Comparison of ENCODE assay signal across 22 cellular contexts in genomic region chr11:113034591-113034990, GRCh38.
"Had no signal": no experiment of that assay in that cellular context is flagged by ENCODE, and none has a peak within 500 bp of the region (broad histone marks: within the 10 kb centered on the region; RNA-seq: fewer than 3 reads in every experiment).

No MANE protein-coding gene starts in this region.

- H3K27me3 ChIP-seq: breast epithelium, heart right ventricle, thyroid gland had no signal

- H3K9me3 Mint-ChIP-seq: activated T-helper 2 cell treated with anti-CD3 and anti-CD28 coated beads, Interferon-gamma antibody, Interleukin-2, Interleukin-4, amounts not matched to agents 10 μg/mL and 5 μg/mL and 100 μg/mL, durations not matched to agents 14 hours and 24 hours and 36 hours; stimulated activated naive CD8-positive, alpha-beta T cell treated with anti-CD3 and anti-CD28 coated beads, Interleukin-15, Interleukin-2, amounts not matched to agents 100 ng/mL and 50 ng/mL, for 24 hours had no signal

- H3K4me1 Mint-ChIP-seq: activated naive CD8-positive, alpha-beta T cell treated with anti-CD3 and anti-CD28 coated beads for 36 hours; endodermal cell had no signal

- H3K27ac Mint-ChIP-seq: activated naive CD8-positive, alpha-beta T cell treated with anti-CD3 and anti-CD28 coated beads for 36 hours; activated T-helper 2 cell treated with anti-CD3 and anti-CD28 coated beads, Interferon-gamma antibody, Interleukin-2, Interleukin-4, amounts not matched to agents 10 μg/mL and 5 μg/mL and 100 μg/mL, durations not matched to agents 14 hours and 24 hours and 36 hours; endodermal cell; naive thymus-derived CD4-positive, alpha-beta T cell; stimulated activated naive CD8-positive, alpha-beta T cell treated with anti-CD3 and anti-CD28 coated beads, Interleukin-15, Interleukin-2, amounts not matched to agents 100 ng/mL and 50 ng/mL, for 24 hours had no signal

- H3K36me3 Mint-ChIP-seq: activated naive CD8-positive, alpha-beta T cell treated with anti-CD3 and anti-CD28 coated beads for 36 hours; naive thymus-derived CD4-positive, alpha-beta T cell had no signal

- H3K4me3 Mint-ChIP-seq: activated naive CD8-positive, alpha-beta T cell treated with anti-CD3 and anti-CD28 coated beads for 36 hours; activated T-cell treated with anti-CD3 and anti-CD28 coated beads, Interleukin-2, amount 50 U/mL, for 4 hours; endodermal cell; naive thymus-derived CD4-positive, alpha-beta T cell; stimulated activated naive CD8-positive, alpha-beta T cell treated with anti-CD3 and anti-CD28 coated beads, Interleukin-15, Interleukin-2, amounts not matched to agents 100 ng/mL and 50 ng/mL, for 24 hours had no signal

- H3K27ac ChIP-seq: breast epithelium, coronary artery, heart right ventricle, prostate gland, thyroid gland had no signal

- DNase-seq: activated CD4-positive, alpha-beta T cell treated with anti-CD3 and anti-CD28 coated beads for 1 hour; activated CD4-positive, alpha-beta T cell treated with anti-CD3 and anti-CD28 coated beads, Interleukin-2, amount 50 U/mL, for 48 hours; activated CD8-positive, alpha-beta memory T cell treated with anti-CD3 and anti-CD28 coated beads, Interleukin-2, amount 50 U/mL, for 48 hours; activated naive CD4-positive, alpha-beta T cell treated with Interleukin-2 at 50 U/mL for 16 hours; activated naive CD8-positive, alpha-beta T cell treated with anti-CD3 and anti-CD28 coated beads for 36 hours; activated T-cell treated with anti-CD3 and anti-CD28 coated beads, Interleukin-2, amount 50 U/mL, for 4 hours; amniotic stem cell; endodermal cell; heart right ventricle; left colon; mesenchymal stem cell; mucosa of descending colon; naive thymus-derived CD4-positive, alpha-beta T cell; stimulated activated CD4-positive, alpha-beta T cell treated with anti-CD3 and anti-CD28 coated beads, Interleukin-1b, Interleukin-23, amount 100 ng/mL, for 48 hours; substantia nigra; T-helper 1 cell; thyroid gland had no signal

- H3K4me3 ChIP-seq: breast epithelium, coronary artery, heart right ventricle, mucosa of descending colon, prostate gland, thyroid gland had no signal

- ATAC-seq: activated T-cell treated with anti-CD3 and anti-CD28 coated beads, Interleukin-2, amount 50 U/mL, for 4 hours; heart right ventricle; left colon; mucosa of descending colon; naive thymus-derived CD4-positive, alpha-beta T cell had no signal

- H3K9me3 ChIP-seq: breast epithelium, heart right ventricle, mucosa of descending colon, prostate gland, thyroid gland had no signal

- H3K36me3 ChIP-seq: breast epithelium, heart right ventricle, prostate gland, thyroid gland had no signal

- H3K4me1 ChIP-seq: breast epithelium, prostate gland, thyroid gland had no signal

- H3K27me3 Mint-ChIP-seq: stimulated activated naive CD8-positive, alpha-beta T cell treated with anti-CD3 and anti-CD28 coated beads, Interleukin-15, Interleukin-2, amounts not matched to agents 100 ng/mL and 50 ng/mL, for 24 hours had no signal
